In the genomic region with DNA sequence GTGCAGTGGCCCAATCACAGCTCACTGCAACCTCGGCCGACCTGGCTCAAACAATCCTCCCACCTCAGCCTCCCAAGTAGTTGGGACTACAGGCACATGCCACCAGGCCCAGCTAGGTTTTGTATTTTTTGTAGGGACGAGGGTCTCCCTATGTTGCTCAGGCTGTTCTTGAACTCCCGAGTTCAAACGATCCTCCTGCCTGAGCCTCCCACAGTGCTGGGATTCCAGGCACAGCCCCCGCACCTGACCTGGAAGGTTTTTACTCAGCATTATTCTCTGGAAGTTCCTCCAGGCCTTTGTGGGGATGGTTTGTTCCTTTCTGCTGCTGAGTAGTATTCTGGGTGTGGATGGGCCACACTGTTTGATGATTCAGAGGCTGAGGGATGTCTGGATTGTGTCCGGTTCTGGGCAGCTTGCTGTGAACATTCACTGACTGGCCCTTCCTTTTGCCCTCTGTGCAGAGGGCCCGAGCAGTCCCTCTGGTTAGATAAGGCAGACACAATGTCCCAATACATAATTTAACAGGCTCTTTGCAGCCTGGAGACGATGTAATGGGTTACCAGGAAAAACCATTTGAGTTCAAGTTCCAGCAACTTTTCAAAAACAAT, we compare ENCODE assay signal across 10 cellular contexts. TPM values are rescaled to one million over a fixed set of nuclear protein-coding genes. Genes with fewer than 3 reads are reported as not detected.
DNase-seq lines count a peak whose midpoint lies in the region; ATAC-seq and TF ChIP-seq lines count a peak whose summit lies in the region.
"Had no signal": no experiment of that assay in that cellular context is flagged by ENCODE, and none has a peak within 500 bp of the region (broad histone marks: within the 10 kb centered on the region; RNA-seq: fewer than 3 reads in every experiment).

No MANE protein-coding gene starts in this region.

- peaks cover 7% of the 10 kb centered on the region for H3K4me1 Mint-ChIP-seq in activated naive CD4-positive, alpha-beta T cell treated with anti-CD3 and anti-CD28 coated beads for 36 hours (ENCODE audit: low read depth)

- H3K36me3 Mint-ChIP-seq in activated naive CD4-positive, alpha-beta T cell treated with anti-CD3 and anti-CD28 coated beads for 36 hours (ENCODE audit: low read depth): no peaks in the 10 kb centered on the region

- CTCF ChIA-PET in activated naive CD4-positive, alpha-beta T cell treated with anti-CD3 and anti-CD28 coated beads for 36 hours (lab: Charles Lee): no interaction called here

- in situ Hi-C loops in transverse colon (cut with MboI; ENCODE audit: low pct_ligation_motif_present in 1 of 4, low pct_unique_long_range_greater_than_20kb in 1 of 4, low sequenced_read_pairs in 3 of 4): no loop called here

- H3K9me3 Mint-ChIP-seq in activated naive CD4-positive, alpha-beta T cell treated with anti-CD3 and anti-CD28 coated beads for 36 hours: no peaks in the 10 kb centered on the region

- intact Hi-C loops in dorsolateral prefrontal cortex (cut with DNase I) (no loop called here), lower lobe of right lung (cut with DNase I) (no loop called here), transverse colon (cut with DNase I; ENCODE audit: low total_unique reads) (no loop called here)
- intact Hi-C loops in activated naive CD4-positive, alpha-beta T cell treated with anti-CD3 and anti-CD28 coated beads for 36 hours (cut with micrococcal nuclease): no loop called here

- no peak overlapping the region for H3K27ac Mint-ChIP-seq in activated naive CD4-positive, alpha-beta T cell treated with anti-CD3 and anti-CD28 coated beads for 36 hours

- TF ChIP-seq POLR2A in transverse colon (IDR thresholded peaks at IDR 0.05): no peak

- H3K27me3 ChIP-seq in dorsolateral prefrontal cortex (no peaks in the 10 kb centered on the region), lower lobe of right lung (ENCODE audit: low read depth) (no peaks in the 10 kb centered on the region), transverse colon (no peaks in the 10 kb centered on the region)

- H3K27ac ChIP-seq in dorsolateral prefrontal cortex (peak overlapping the region in 55 of 59 donors; percentile 23 to 99 (median 74)), lower lobe of right lung (peak overlapping the region; percentile 54), transverse colon (peak overlapping the region; percentile 13 to 78 (median 66))

- TF ChIP-seq EP300 in transverse colon (IDR thresholded peaks at IDR 0.05; ENCODE audit: low read depth): no peak

- 54 to 75% methylated on average over 3 to 9 of the region's 9 CpGs for WGBS in transverse colon (ENCODE audit: low coverage in 1 of 2), 2 donors

- ATAC-seq in lower lobe of right lung (peak; percentile 31 to 35), HG03439 (IDR thresholded peaks at IDR 0.05; ENCODE audit: unreplicated experiment) (no peak)

- no peaks in the 10 kb centered on the region for H3K9me3 ChIP-seq in lower lobe of right lung
- H3K9me3 ChIP-seq in transverse colon: no peaks in the 10 kb centered on the region

- H3K4me1 ChIP-seq in lower lobe of right lung (peaks cover 14% of the 10 kb centered on the region), transverse colon (peaks cover 0 to 11% (median 5%) of the 10 kb centered on the region in 4 donors)

- DNase-seq in LHCN-M2 (ENCODE audit: low read depth) (peak; percentile 92), dorsolateral prefrontal cortex (no peak), lower lobe of right lung (no peak), transverse colon (no peak), NCI-H748 (lab: John Stamatoyannopoulos, UW; ENCODE audit: unreplicated experiment) (no peak), COLO668 (lab: John Stamatoyannopoulos, UW; ENCODE audit: unreplicated experiment) (no peak)
- DNase-seq in activated naive CD4-positive, alpha-beta T cell treated with anti-CD3 and anti-CD28 coated beads for 36 hours: no peak
- DNase-seq: activated naive CD4-positive, alpha-beta T cell treated with anti-CD3 and anti-CD28 coated beads, Interleukin-2, amount 50 U/mL, for 16 hours; T-helper 9 cell had no signal

- no peaks in the 10 kb centered on the region for H3K36me3 ChIP-seq in lower lobe of right lung
- no peaks in the 10 kb centered on the region for H3K36me3 ChIP-seq in transverse colon

- no peak for TF ChIP-seq CTCF in dorsolateral prefrontal cortex (IDR thresholded peaks at IDR 0.05 in 54 of 56, conservative IDR thresholded peaks at IDR 0.05 in 2 of 56; ENCODE audit: low read depth in 1 of 56, partially characterized antibody in 56 of 56)
- no peak for TF ChIP-seq CTCF in lower lobe of right lung (IDR thresholded peaks at IDR 0.05)
- no peak for TF ChIP-seq CTCF in transverse colon (IDR thresholded peaks at IDR 0.05)

- no peak overlapping the region for H3K4me3 Mint-ChIP-seq in activated naive CD4-positive, alpha-beta T cell treated with anti-CD3 and anti-CD28 coated beads for 36 hours

- H3K4me3 ChIP-seq in dorsolateral prefrontal cortex: no peak overlapping the region
- no peak overlapping the region for H3K4me3 ChIP-seq in lower lobe of right lung
- H3K4me3 ChIP-seq in transverse colon: no peak overlapping the region

- H3K27me3 Mint-ChIP-seq in activated naive CD4-positive, alpha-beta T cell treated with anti-CD3 and anti-CD28 coated beads for 36 hours (ENCODE audit: low read depth): no peaks in the 10 kb centered on the region

RNA-seq across cellular contexts. Expression of a gene that starts 6.0 kb away (rescaled TPM):
- total RNA-seq in LHCN-M2 (2014; rRNA removed): 21.0 and 21.4 TPM in 2 replicates
- polyA plus RNA-seq in LHCN-M2 (2012): 14.2 TPM
- total RNA-seq in dorsolateral prefrontal cortex: 100 to 1,000 TPM in 1 of 120 experiments, 10 to 100 TPM in 119; 49.1 to 103 (median 69.3) TPM
- 47.4 TPM for total RNA-seq in lower lobe of right lung
- total RNA-seq in transverse colon: 10 to 100 TPM; 71.0 to 81.5 (median 79.8) TPM
- 10 to 100 TPM; 37.1 to 38.6 TPM for total RNA-seq in activated naive CD4-positive, alpha-beta T cell treated with anti-CD3 and anti-CD28 coated beads for 36 hours
